In the genomic region with DNA sequence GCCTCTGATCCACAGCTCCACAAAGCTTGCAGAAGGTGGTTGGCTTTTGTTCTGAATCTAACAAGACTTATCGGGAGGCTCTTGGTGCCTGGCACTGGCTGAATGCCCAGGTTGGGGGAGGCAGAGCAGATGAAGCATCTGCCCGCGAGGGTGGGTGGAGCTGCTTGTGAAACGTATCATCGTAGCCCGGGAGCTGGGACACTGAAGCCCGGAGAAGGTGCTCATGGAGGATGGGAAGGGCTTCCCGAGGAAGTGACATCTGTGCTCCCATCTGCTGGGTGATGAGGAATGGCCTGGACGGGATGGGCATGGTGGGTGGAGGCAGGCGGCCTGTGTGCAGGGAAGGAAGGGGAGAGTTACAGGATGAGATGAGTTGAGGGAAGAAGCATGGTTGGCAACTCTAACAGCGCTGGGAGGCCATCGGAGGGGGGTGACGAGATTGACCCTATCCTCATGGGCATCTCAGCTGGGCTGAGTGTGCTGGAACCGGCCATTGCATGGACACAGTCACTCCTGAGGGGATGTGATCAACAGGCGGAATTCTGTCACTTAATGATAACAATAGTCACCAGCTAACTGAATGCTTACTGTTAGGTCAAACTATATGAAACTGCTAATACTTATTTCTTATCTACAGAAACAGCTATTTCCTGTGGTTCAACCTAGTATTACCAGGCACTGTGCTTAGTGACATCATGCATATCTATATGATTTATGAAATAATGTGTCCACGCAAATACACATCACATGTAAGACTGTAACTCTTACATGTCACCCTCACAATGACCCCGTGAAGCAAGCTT, we compare ENCODE assay signal across 8 cellular contexts.
DNase-seq lines count a peak whose midpoint lies in the region; ATAC-seq and TF ChIP-seq lines count a peak whose summit lies in the region.

No MANE protein-coding gene starts in this region.

- intact Hi-C loops in posterior cingulate gyrus (cut with DNase I) = no loop called here

- DNase-seq in GF-D8 (lab: John Stamatoyannopoulos, UW) (peak; percentile 94), NCI-H774 (lab: John Stamatoyannopoulos, UW) (peak; percentile 57), posterior cingulate gyrus (peak; percentile 40 to 96 (median 80)), osteoblast (ENCODE audit: insufficient read length, low spot score, missing footprints) (no peak), SIG-M5 treated with dmso at 0.1 percent for 504 hours (lab: John Stamatoyannopoulos, UW; ENCODE audit: unreplicated experiment) (no peak), H4 (ENCODE audit: low spot score) (no peak)

- H3K4me2 ChIP-seq in osteoblast (ENCODE audit: insufficient read depth, low read length) = no peak overlapping the region

- peaks cover 0 to 73% of the 10 kb centered on the region in 2 donors for H3K36me3 ChIP-seq in gastroesophageal sphincter
- peaks cover 61% of the 10 kb centered on the region for H3K36me3 ChIP-seq in osteoblast (ENCODE audit: insufficient read depth, low read length)

- H3K27ac ChIP-seq in gastroesophageal sphincter (peak overlapping the region; percentile 31 to 82 (median 76)), osteoblast (ENCODE audit: low read depth, low read length) (no peak overlapping the region)

- no peaks in the 10 kb centered on the region for H4K20me1 ChIP-seq in osteoblast (ENCODE audit: insufficient read depth, low read length)

- no peak for TF ChIP-seq CTCF in gastroesophageal sphincter (IDR thresholded peaks at IDR 0.05)
- no peak for TF ChIP-seq CTCF in osteoblast (IDR thresholded peaks at IDR 0.05; ENCODE audit: extremely low read depth, low read depth, low read length)

- H3K9me3 ChIP-seq in gastroesophageal sphincter = peaks cover 0 to 18% (median 0%) of the 10 kb centered on the region in 3 donors
- peaks cover 10% of the 10 kb centered on the region for H3K9me3 ChIP-seq in osteoblast (ENCODE audit: low read depth, low read length)

- peak in 1 of 2 donors; percentile 25 for TF ChIP-seq POLR2A in gastroesophageal sphincter (IDR thresholded peaks at IDR 0.05)

- H2AFZ ChIP-seq in osteoblast (ENCODE audit: low read length) = no peak overlapping the region

- peak; percentile 59 for ATAC-seq in gastroesophageal sphincter
- ATAC-seq in HG02885 (IDR thresholded peaks at IDR 0.05; ENCODE audit: poor library complexity, unreplicated experiment) = no peak

- WGBS in gastroesophageal sphincter (ENCODE audit: low coverage in 1 of 2), 2 donors = 44 to 63% methylated on average over 10 to 14 of the region's 17 CpGs

- H3K4me1 ChIP-seq in gastroesophageal sphincter (peaks cover 0 to 32% (median 7%) of the 10 kb centered on the region in 3 donors), osteoblast (ENCODE audit: insufficient read depth, low read length) (no peaks in the 10 kb centered on the region)

- no peaks in the 10 kb centered on the region for H3K79me2 ChIP-seq in osteoblast (ENCODE audit: insufficient read depth, low read length)

- H3K4me3 ChIP-seq in gastroesophageal sphincter = no peak overlapping the region
- no peak overlapping the region for H3K4me3 ChIP-seq in osteoblast (ENCODE audit: insufficient read depth, low read length)

- no peak for TF ChIP-seq EP300 in gastroesophageal sphincter (IDR thresholded peaks at IDR 0.05)

- H3K27me3 ChIP-seq in gastroesophageal sphincter = no peaks in the 10 kb centered on the region
- H3K27me3 ChIP-seq in osteoblast (ENCODE audit: insufficient read depth, low read length) = no peaks in the 10 kb centered on the region

Comparison
In these comparisons a context has a peak if more than half of its experiments do, and no peak if none do; other contexts are left out.
1. DNase-seq: peak in GF-D8 (single experiment), NCI-H774 (single experiment) and posterior cingulate gyrus (10 of 10); none in osteoblast (single experiment), SIG-M5 treated with dmso at 0.1 percent for 504 hours (single experiment) and H4 (single experiment).